In genomic region chr5:501833-502184, GRCh38 we compare ENCODE assay signal across 28 cellular contexts. TPM values are rescaled to one million over a fixed set of nuclear protein-coding genes. Genes with fewer than 3 reads are reported as not detected.
DNase-seq lines count a peak whose midpoint lies in the region; ATAC-seq and TF ChIP-seq lines count a peak whose summit lies in the region.
"Had no signal": no experiment of that assay in that cellular context is flagged by ENCODE, and none has a peak within 500 bp of the region (broad histone marks: within the 10 kb centered on the region; RNA-seq: fewer than 3 reads in every experiment).

No MANE protein-coding gene starts in this region.

- no peaks in the 10 kb centered on the region for H3K36me3 Mint-ChIP-seq in activated CD4-positive, alpha-beta T cell treated with anti-CD3 and anti-CD28 coated beads for 36 hours (ENCODE audit: low read depth)
- no peaks in the 10 kb centered on the region for H3K36me3 Mint-ChIP-seq in activated CD4-positive, alpha-beta T cell treated with anti-CD3 and anti-CD28 coated beads, Interleukin-2, amount 10 ng/mL, durations not matched to agents 24 days and 14 days (ENCODE audit: low read depth)
- H3K36me3 Mint-ChIP-seq: activated naive CD4-positive, alpha-beta T cell treated with anti-CD3 and anti-CD28 coated beads, Interleukin-2, amount 50 U/mL, for 24 hours; CD4-positive, CD25-positive, alpha-beta regulatory T cell had no signal

- 33 to 42% (median 38%) methylated on average over 22 of the region's 22 CpGs for WGBS in psoas muscle, 3 donors

- POLR2A ChIA-PET in activated CD4-positive, alpha-beta T cell treated with anti-CD3 and anti-CD28 coated beads for 36 hours (lab: Charles Lee), result no interaction called here

- peak; percentile 20 to 63 for DNase-seq in NCI-H526 (lab: John Stamatoyannopoulos, UW)
- DNase-seq in NCI-H526 treated with DMSO at 0.1 percent for 48 hours (lab: John Stamatoyannopoulos, UW), result no peak
- DNase-seq in SJCRH30, result peak in 1 of 2 experiments; percentile 36
- peak; percentile 3 for DNase-seq in fibroblast of the aortic adventitia (ENCODE audit: low read depth)
- no peak for DNase-seq in psoas muscle
- DNase-seq in activated CD4-positive, CD25-positive, alpha-beta regulatory T cell (lab: John Stamatoyannopoulos, UW), result no peak
- DNase-seq in activated CD4-positive, alpha-beta T cell treated with anti-CD3 and anti-CD28 coated beads for 36 hours, result no peak
- DNase-seq in activated CD4-positive, alpha-beta T cell treated with anti-CD3 and anti-CD28 coated beads, Interleukin-2, amount 10 ng/mL, durations not matched to agents 24 days and 14 days, result no peak
- DNase-seq: 8988T; activated CD4-positive, alpha-beta memory T cell treated with anti-CD3 and anti-CD28 coated beads, Interleukin-2, amount 10 ng/mL, durations not matched to agents 7 days and 5 days; activated CD4-positive, CD25-positive, alpha-beta regulatory T cell treated with anti-CD3 and anti-CD28 coated beads, Interleukin-2, amount 50 U/mL, for 72 hours; anterior cingulate cortex; CD4-positive, CD25-positive, alpha-beta regulatory T cell; foreskin keratinocyte; GOT3; heart left ventricle; IMR-90; lower lobe of right lung; NCI-H146; OCI-M1; small intestine; stimulated activated naive CD4-positive, alpha-beta T cell treated with Interleukin-2 at 50 U/mL for 16 hours; uterus had no signal

- H3K27ac ChIP-seq in SJCRH30, result peak overlapping the region; percentile 40; the same call in 1 of the 2 replicates
- H3K27ac ChIP-seq in psoas muscle, result no peak overlapping the region
- H3K27ac ChIP-seq: coronary artery, esophagus muscularis mucosa, foreskin keratinocyte, lower lobe of right lung, uterus had no signal

- H3K4me1 ChIP-seq in SJCRH30 (peaks cover 5% of the 10 kb centered on the region; the same call in 1 of the 2 replicates), psoas muscle (no peaks in the 10 kb centered on the region)
- H3K4me1 ChIP-seq: foreskin keratinocyte, heart left ventricle, lower lobe of right lung, uterus had no signal

- ATAC-seq in psoas muscle, result no peak
- no peak for ATAC-seq in activated CD4-positive, alpha-beta T cell treated with anti-CD3 and anti-CD28 coated beads for 36 hours
- ATAC-seq: activated T-helper 17 cell treated with anti-CD3 and anti-CD28 coated beads, Interleukin-2, amount 50 U/mL, for 72 hours had no signal

- TF ChIP-seq CTCF in fibroblast of the aortic adventitia (IDR thresholded peaks at IDR 0.05; ENCODE audit: insufficient read depth, low read length) (no peak), psoas muscle (IDR thresholded peaks at IDR 0.05) (no peak)

- no peaks in the 10 kb centered on the region for H3K9me3 Mint-ChIP-seq in activated CD4-positive, alpha-beta T cell treated with anti-CD3 and anti-CD28 coated beads for 36 hours (ENCODE audit: low read depth)
- no peaks in the 10 kb centered on the region for H3K9me3 Mint-ChIP-seq in activated CD4-positive, alpha-beta T cell treated with anti-CD3 and anti-CD28 coated beads, Interleukin-2, amount 10 ng/mL, durations not matched to agents 24 days and 14 days
- H3K9me3 Mint-ChIP-seq: activated CD4-positive, alpha-beta memory T cell treated with anti-CD3 and anti-CD28 coated beads, Interleukin-2, amount 10 ng/mL, durations not matched to agents 7 days and 5 days; activated naive CD4-positive, alpha-beta T cell treated with anti-CD3 and anti-CD28 coated beads, Interleukin-2, amount 50 U/mL, for 24 hours; activated T-helper 17 cell treated with anti-CD3 and anti-CD28 coated beads, Interleukin-2, amount 50 U/mL, for 72 hours; CD4-positive, CD25-positive, alpha-beta regulatory T cell; nephron had no signal

- no peaks in the 10 kb centered on the region for H3K27me3 ChIP-seq in SJCRH30
- peaks cover 0 to 68% (median 17%) of the 10 kb centered on the region in 3 donors for H3K27me3 ChIP-seq in psoas muscle (ENCODE audit: insufficient read depth in 3 of 3, low read length in 2 of 3)
- H3K27me3 ChIP-seq: uterus had no signal

- no peaks in the 10 kb centered on the region for H3K4me1 Mint-ChIP-seq in activated CD4-positive, alpha-beta T cell treated with anti-CD3 and anti-CD28 coated beads for 36 hours
- no peaks in the 10 kb centered on the region for H3K4me1 Mint-ChIP-seq in activated CD4-positive, alpha-beta T cell treated with anti-CD3 and anti-CD28 coated beads, Interleukin-2, amount 10 ng/mL, durations not matched to agents 24 days and 14 days
- H3K4me1 Mint-ChIP-seq: activated CD4-positive, alpha-beta memory T cell treated with anti-CD3 and anti-CD28 coated beads, Interleukin-2, amount 10 ng/mL, durations not matched to agents 7 days and 5 days; activated naive CD4-positive, alpha-beta T cell treated with anti-CD3 and anti-CD28 coated beads, Interleukin-2, amount 50 U/mL, for 24 hours; activated T-helper 17 cell treated with anti-CD3 and anti-CD28 coated beads, Interleukin-2, amount 50 U/mL, for 72 hours; CD4-positive, CD25-positive, alpha-beta regulatory T cell; nephron had no signal

- H3K4me3 ChIP-seq in SJCRH30, result peak overlapping the region; percentile 49
- no peak overlapping the region for H3K4me3 ChIP-seq in fibroblast of the aortic adventitia (ENCODE audit: low read depth, low read length)
- H3K4me3 ChIP-seq in psoas muscle, result peak overlapping the region; percentile 11
- H3K4me3 ChIP-seq: coronary artery, esophagus muscularis mucosa, lower lobe of right lung, uterus had no signal

- H3K36me3 ChIP-seq in SJCRH30 (no peaks in the 10 kb centered on the region), psoas muscle (ENCODE audit: insufficient read depth in 1 of 2, low read depth in 1 of 2) (no peaks in the 10 kb centered on the region)
- H3K36me3 ChIP-seq: esophagus muscularis mucosa, heart left ventricle, lower lobe of right lung, uterus had no signal

- no peak overlapping the region for H3K4me3 Mint-ChIP-seq in activated CD4-positive, alpha-beta T cell treated with anti-CD3 and anti-CD28 coated beads for 36 hours
- H3K4me3 Mint-ChIP-seq in activated CD4-positive, alpha-beta T cell treated with anti-CD3 and anti-CD28 coated beads, Interleukin-2, amount 10 ng/mL, durations not matched to agents 24 days and 14 days, result no peak overlapping the region
- H3K4me3 Mint-ChIP-seq: activated CD4-positive, alpha-beta memory T cell treated with anti-CD3 and anti-CD28 coated beads, Interleukin-2, amount 10 ng/mL, durations not matched to agents 7 days and 5 days; activated T-helper 17 cell treated with anti-CD3 and anti-CD28 coated beads, Interleukin-2, amount 50 U/mL, for 72 hours; CD4-positive, CD25-positive, alpha-beta regulatory T cell had no signal

- intact Hi-C loops in psoas muscle (cut with DNase I), result no loop called here
- intact Hi-C loops in activated CD4-positive, alpha-beta T cell treated with anti-CD3 and anti-CD28 coated beads for 36 hours (cut with DNase I, micrococcal nuclease), result no loop called here
- intact Hi-C loops in activated CD4-positive, alpha-beta T cell treated with anti-CD3 and anti-CD28 coated beads, Interleukin-2, amount 10 ng/mL, durations not matched to agents 24 days and 14 days (cut with micrococcal nuclease), result no loop called here

- no peaks in the 10 kb centered on the region for H3K9me3 ChIP-seq in SJCRH30 (replicated peaks)
- no peaks in the 10 kb centered on the region for H3K9me3 ChIP-seq in psoas muscle
- H3K9me3 ChIP-seq: esophagus muscularis mucosa, heart left ventricle, lower lobe of right lung, uterus had no signal

- CTCF ChIA-PET in activated CD4-positive, alpha-beta T cell treated with anti-CD3 and anti-CD28 coated beads for 36 hours (lab: Charles Lee), result no interaction called here

- H3K27ac Mint-ChIP-seq in activated CD4-positive, alpha-beta T cell treated with anti-CD3 and anti-CD28 coated beads for 36 hours, result no peak overlapping the region
- no peak overlapping the region for H3K27ac Mint-ChIP-seq in activated CD4-positive, alpha-beta T cell treated with anti-CD3 and anti-CD28 coated beads, Interleukin-2, amount 10 ng/mL, durations not matched to agents 24 days and 14 days
- H3K27ac Mint-ChIP-seq: activated CD4-positive, alpha-beta memory T cell treated with anti-CD3 and anti-CD28 coated beads, Interleukin-2, amount 10 ng/mL, durations not matched to agents 7 days and 5 days; activated naive CD4-positive, alpha-beta T cell treated with anti-CD3 and anti-CD28 coated beads, Interleukin-2, amount 50 U/mL, for 24 hours; activated T-helper 17 cell treated with anti-CD3 and anti-CD28 coated beads, Interleukin-2, amount 50 U/mL, for 72 hours; CD4-positive, CD25-positive, alpha-beta regulatory T cell had no signal

- H3K27me3 Mint-ChIP-seq in activated CD4-positive, alpha-beta T cell treated with anti-CD3 and anti-CD28 coated beads for 36 hours, result peaks cover 2% of the 10 kb centered on the region
- peaks cover 9% of the 10 kb centered on the region for H3K27me3 Mint-ChIP-seq in activated CD4-positive, alpha-beta T cell treated with anti-CD3 and anti-CD28 coated beads, Interleukin-2, amount 10 ng/mL, durations not matched to agents 24 days and 14 days

RNA-seq across cellular contexts. Expression of gene SLC9A3, which starts 22.4 kb away (rescaled TPM):
- 2.4 and 2.5 TPM in 2 replicates for total RNA-seq in SJCRH30 (2014; rRNA removed; shearing (Covaris generic))
- total RNA-seq in fibroblast of the aortic adventitia (ENCODE audit: low replicate concordance) (0.25 and 1.8 TPM in 2 replicates), psoas muscle (1 to 10 TPM in 2 of 4 donors, under 1 TPM in 2; 0.81 to 1.7 (median 1.0) TPM)
- 1 to 10 TPM; 1.2 to 1.7 (median 1.6) TPM for polyA plus RNA-seq in psoas muscle
- total RNA-seq in activated CD4-positive, alpha-beta T cell treated with anti-CD3 and anti-CD28 coated beads for 36 hours, result 1 to 10 TPM; 2.1 to 2.4 TPM
- total RNA-seq in activated CD4-positive, alpha-beta T cell treated with anti-CD3 and anti-CD28 coated beads, Interleukin-2, amount 10 ng/mL, durations not matched to agents 24 days and 14 days, result 3.0 and 3.3 TPM in 2 replicates

RNA-seq across cellular contexts. Expression of gene EXOC3, which starts 58.8 kb away (rescaled TPM):
- total RNA-seq in SJCRH30 (2014; rRNA removed; shearing (Covaris generic)), result 10.2 and 10.4 TPM in 2 replicates
- total RNA-seq in fibroblast of the aortic adventitia (ENCODE audit: low replicate concordance) (30.1 and 39.8 TPM in 2 replicates), psoas muscle (10 to 100 TPM; 55.8 to 62.7 (median 59.1) TPM)
- 10 to 100 TPM; 38.2 to 63.4 (median 49.4) TPM for polyA plus RNA-seq in psoas muscle
- total RNA-seq in activated CD4-positive, alpha-beta T cell treated with anti-CD3 and anti-CD28 coated beads for 36 hours, result 10 to 100 TPM; 49.7 to 62.7 TPM
- 64.5 and 67.2 TPM in 2 replicates for total RNA-seq in activated CD4-positive, alpha-beta T cell treated with anti-CD3 and anti-CD28 coated beads, Interleukin-2, amount 10 ng/mL, durations not matched to agents 24 days and 14 days

Comparison
In these comparisons a context has a peak if more than half of its experiments do, and no peak if none do; other contexts are left out.
1. DNase-seq: peak in NCI-H526 (2 of 2) and fibroblast of the aortic adventitia (single experiment); none in NCI-H526 treated with DMSO at 0.1 percent for 48 hours (single experiment), psoas muscle (0 of 2), activated CD4-positive, CD25-positive, alpha-beta regulatory T cell (0 of 4), activated CD4-positive, alpha-beta T cell treated with anti-CD3 and anti-CD28 coated beads for 36 hours (single experiment) and activated CD4-positive, alpha-beta T cell treated with anti-CD3 and anti-CD28 coated beads, Interleukin-2, amount 10 ng/mL, durations not matched to agents 24 days and 14 days (single experiment).